ENCODE assay signal across 11 cellular contexts in genomic region chr18:45014047-45014501, GRCh38.
DNase-seq lines count a peak whose midpoint lies in the region; ATAC-seq, FAIRE-seq and TF ChIP-seq lines count a peak whose summit lies in the region.
"Had no signal": no experiment of that assay in that cellular context is flagged by ENCODE, and none has a peak within 500 bp of the region (broad histone marks: within the 10 kb centered on the region; RNA-seq: fewer than 3 reads in every experiment).

No MANE protein-coding gene starts in this region.

- no peak overlapping the region for H3K4me3 ChIP-seq in bronchial epithelial cell (ENCODE audit: low read depth, low read length)
- no peak overlapping the region for H3K4me3 ChIP-seq in naive thymus-derived CD4-positive, alpha-beta T cell (ENCODE audit: low read length)
- H3K4me3 ChIP-seq: skin epidermis had no signal

- H3K4me3 Mint-ChIP-seq in naive thymus-derived CD4-positive, alpha-beta T cell = no peak overlapping the region
- H3K4me3 Mint-ChIP-seq: CD4-positive, CD25-positive, alpha-beta regulatory T cell had no signal

- intact Hi-C loops in naive thymus-derived CD4-positive, alpha-beta T cell (cut with micrococcal nuclease) = no loop called here

- no peak for FAIRE-seq in bronchial epithelial cell (lab: Jason Lieb, UNC)
- FAIRE-seq: colon had no signal

- POLR2A ChIA-PET in naive thymus-derived CD4-positive, alpha-beta T cell (lab: Charles Lee) = no interaction called here

- DNase-seq in SIG-M5 treated with dmso at 0.1 percent for 504 hours (lab: John Stamatoyannopoulos, UW; ENCODE audit: unreplicated experiment) = peak; percentile 14
- DNase-seq in SIG-M5 (lab: John Stamatoyannopoulos, UW) = no peak
- DNase-seq in bronchial epithelial cell (ENCODE audit: low read depth) = peak; percentile 80
- peak; percentile 70 for DNase-seq in left kidney (ENCODE audit: low read depth, low spot score)
- no peak for DNase-seq in naive thymus-derived CD4-positive, alpha-beta T cell
- no peak for DNase-seq in SW 1271 (lab: John Stamatoyannopoulos, UW)
- DNase-seq: CD4-positive, CD25-positive, alpha-beta regulatory T cell had no signal

- CTCF ChIA-PET in naive thymus-derived CD4-positive, alpha-beta T cell (lab: Charles Lee) = no interaction called here

- no peaks in the 10 kb centered on the region for H3K9me3 Mint-ChIP-seq in naive thymus-derived CD4-positive, alpha-beta T cell
- H3K9me3 Mint-ChIP-seq: CD4-positive, CD25-positive, alpha-beta regulatory T cell had no signal

- peaks cover 4 to 13% (median 11%) of the 10 kb centered on the region in 7 donors for H3K4me1 Mint-ChIP-seq in naive thymus-derived CD4-positive, alpha-beta T cell

- H3K27ac ChIP-seq in naive thymus-derived CD4-positive, alpha-beta T cell (ENCODE audit: low read depth, low read length) = no peak overlapping the region

- no peaks in the 10 kb centered on the region for H3K4me1 ChIP-seq in naive thymus-derived CD4-positive, alpha-beta T cell (ENCODE audit: control insufficient read depth in 2 of 2, insufficient read depth in 2 of 2, low read length in 2 of 2)

- H3K36me3 ChIP-seq in bronchial epithelial cell (ENCODE audit: control insufficient read depth, insufficient read depth, low read length) = no peaks in the 10 kb centered on the region
- H3K36me3 ChIP-seq in naive thymus-derived CD4-positive, alpha-beta T cell (ENCODE audit: control insufficient read depth in 2 of 3, insufficient read depth in 3 of 3, low read length in 3 of 3) = no peaks in the 10 kb centered on the region

- H3K9me3 ChIP-seq in naive thymus-derived CD4-positive, alpha-beta T cell (ENCODE audit: control insufficient read depth in 2 of 3, low read length in 3 of 3) = no peaks in the 10 kb centered on the region

- H3K27me3 ChIP-seq in bronchial epithelial cell (ENCODE audit: control insufficient read depth, insufficient read depth, low read length) = no peaks in the 10 kb centered on the region
- H3K27me3 ChIP-seq in naive thymus-derived CD4-positive, alpha-beta T cell (ENCODE audit: control insufficient read depth in 2 of 2, insufficient read depth in 2 of 2, low read length in 2 of 2) = no peaks in the 10 kb centered on the region

- H3K27ac Mint-ChIP-seq in naive thymus-derived CD4-positive, alpha-beta T cell = no peak overlapping the region
- H3K27ac Mint-ChIP-seq: CD4-positive, CD25-positive, alpha-beta regulatory T cell had no signal

- peaks cover 0 to 6% (median 0%) of the 10 kb centered on the region in 5 donors for H3K27me3 Mint-ChIP-seq in naive thymus-derived CD4-positive, alpha-beta T cell
- H3K27me3 Mint-ChIP-seq: CD4-positive, CD25-positive, alpha-beta regulatory T cell had no signal

- H3K36me3 Mint-ChIP-seq in naive thymus-derived CD4-positive, alpha-beta T cell = no peaks in the 10 kb centered on the region
- H3K36me3 Mint-ChIP-seq: CD4-positive, CD25-positive, alpha-beta regulatory T cell had no signal

- TF ChIP-seq CTCF in bronchial epithelial cell (IDR thresholded peaks at IDR 0.05; ENCODE audit: insufficient read depth, low read length, severe bottlenecking) = peak; percentile 26

- no peak for ATAC-seq in naive thymus-derived CD4-positive, alpha-beta T cell
- ATAC-seq in HG03139 (IDR thresholded peaks at IDR 0.05; ENCODE audit: unreplicated experiment) (no peak), GM18907 (IDR thresholded peaks at IDR 0.05; ENCODE audit: unreplicated experiment) (no peak)

Comparison
In these comparisons a context has a peak if more than half of its experiments do, and no peak if none do; other contexts are left out.
1. DNase-seq: peak in SIG-M5 treated with dmso at 0.1 percent for 504 hours (single experiment), bronchial epithelial cell (single experiment) and left kidney (single experiment); none in SIG-M5 (single experiment), naive thymus-derived CD4-positive, alpha-beta T cell (0 of 9) and SW 1271 (0 of 2).